In genomic region chr17:67559381-67559966, GRCh38 we compare ENCODE assay signal across 1 cellular context.
TF ChIP-seq lines count a peak whose summit lies in the region.

No MANE protein-coding gene starts in this region.

TF ChIP-seq in HepG2, 621 proteins besides CTCF, POLR2A, EP300 and RAD21 (continued from another document):
- 0 out of 2 replicates have a peak, but pooled peaks have one; percentile 32 for TF ChIP-seq ARID5B (CRISPR knock-in tag; IDR thresholded peaks at IDR 0.05)
- TF ChIP-seq SOX6 (IDR thresholded peaks at IDR 0.05), result no peak
- 0 out of 2 replicates have a peak, but pooled peaks have one; percentile 9 for TF ChIP-seq SOX6 (CRISPR knock-in tag; IDR thresholded peaks at IDR 0.05)
- no peak for TF ChIP-seq FOXJ3 (CRISPR knock-in tag; IDR thresholded peaks at IDR 0.05; ENCODE audit: borderline replicate concordance)
- TF ChIP-seq, protein P1, sequence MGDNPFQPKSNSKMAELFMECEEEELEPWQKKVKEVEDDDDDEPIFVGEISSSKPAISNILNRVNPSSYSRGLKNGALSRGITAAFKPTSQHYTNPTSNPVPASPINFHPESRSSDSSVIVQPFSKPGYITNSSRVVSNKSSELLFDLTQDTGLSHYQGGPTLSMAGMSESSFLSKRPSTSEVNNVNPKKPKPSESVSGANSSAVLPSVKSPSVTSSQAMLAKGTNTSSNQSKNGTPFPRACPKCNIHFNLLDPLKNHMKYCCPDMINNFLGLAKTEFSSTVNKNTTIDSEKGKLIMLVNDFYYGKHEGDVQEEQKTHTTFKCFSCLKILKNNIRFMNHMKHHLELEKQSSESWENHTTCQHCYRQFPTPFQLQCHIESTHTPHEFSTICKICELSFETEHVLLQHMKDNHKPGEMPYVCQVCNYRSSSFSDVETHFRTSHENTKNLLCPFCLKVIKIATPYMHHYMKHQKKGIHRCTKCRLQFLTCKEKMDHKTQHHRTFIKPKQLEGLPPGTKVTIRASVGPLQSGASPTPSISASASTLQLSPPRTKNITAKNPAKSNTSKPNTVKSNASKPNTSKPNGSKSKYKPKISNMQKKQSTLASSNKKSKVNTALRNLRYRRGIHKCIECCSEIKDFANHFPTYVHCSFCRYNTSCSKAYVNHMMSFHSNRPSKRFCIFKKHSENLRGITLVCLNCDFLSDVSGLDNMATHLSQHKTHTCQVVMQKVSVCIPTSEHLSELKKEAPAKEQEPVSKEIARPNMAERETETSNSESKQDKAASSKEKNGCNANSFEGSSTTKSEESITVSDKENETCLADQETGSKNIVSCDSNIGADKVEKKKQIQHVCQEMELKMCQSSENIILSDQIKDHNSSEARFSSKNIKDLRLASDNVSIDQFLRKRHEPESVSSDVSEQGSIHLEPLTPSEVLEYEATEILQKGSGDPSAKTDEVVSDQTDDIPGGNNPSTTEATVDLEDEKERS (CRISPR knock-in tag; IDR thresholded peaks at IDR 0.05), result no peak
- TF ChIP-seq ZZZ3 (CRISPR knock-in tag; IDR thresholded peaks at IDR 0.05; ENCODE audit: borderline replicate concordance), result no peak
- TF ChIP-seq TP53 (CRISPR knock-in tag; conservative IDR thresholded peaks at IDR 0.05), result no peak
- no peak for TF ChIP-seq ZNF17 (CRISPR knock-in tag; IDR thresholded peaks at IDR 0.05)
- peak; percentile 53 for TF ChIP-seq HNF4A (CRISPR knock-in tag; IDR thresholded peaks at IDR 0.05)
- peak; percentile 35; the same call in 1 of the 2 replicates for TF ChIP-seq ZFX (CRISPR knock-in tag; IDR thresholded peaks at IDR 0.05; ENCODE audit: low read depth)
- 0 out of 2 replicates have a peak, but pooled peaks have one; percentile 26 for TF ChIP-seq FOXP4 (CRISPR knock-in tag; IDR thresholded peaks at IDR 0.05)
- peak; percentile 24; the same call in 1 of the 2 replicates for TF ChIP-seq CREB1 (IDR thresholded peaks at IDR 0.05)
- no peak for TF ChIP-seq CREB1 (CRISPR knock-in tag; IDR thresholded peaks at IDR 0.05)
- TF ChIP-seq RXRB (CRISPR knock-in tag; IDR thresholded peaks at IDR 0.05; ENCODE audit: borderline replicate concordance), result 0 out of 2 replicates have a peak, but pooled peaks have one; percentile 8
- no peak for TF ChIP-seq KAT2B (IDR thresholded peaks at IDR 0.05; ENCODE audit: borderline replicate concordance, low read depth, low read length)
- TF ChIP-seq NFE2L1 (CRISPR knock-in tag; IDR thresholded peaks at IDR 0.05; ENCODE audit: borderline replicate concordance), result no peak
- TF ChIP-seq ETV5 (CRISPR knock-in tag; IDR thresholded peaks at IDR 0.05; ENCODE audit: borderline replicate concordance), result peak; percentile 55; the same call in 1 of the 2 replicates
- TF ChIP-seq HOMEZ (CRISPR knock-in tag; IDR thresholded peaks at IDR 0.05; ENCODE audit: low read depth), result peak; percentile 17; the same call in 1 of the 2 replicates
- no peak for TF ChIP-seq IRF1 (CRISPR knock-in tag; IDR thresholded peaks at IDR 0.05; ENCODE audit: low read depth)
- no peak for TF ChIP-seq CREB3 (CRISPR knock-in tag; IDR thresholded peaks at IDR 0.05)
- TF ChIP-seq ARHGAP35 (CRISPR knock-in tag; IDR thresholded peaks at IDR 0.05; ENCODE audit: borderline replicate concordance), result no peak
- TF ChIP-seq ZMYM2 (CRISPR knock-in tag; IDR thresholded peaks at IDR 0.05), result 0 out of 2 replicates have a peak, but pooled peaks have one; percentile 41
- 0 out of 2 replicates have a peak, but pooled peaks have one; percentile 35 for TF ChIP-seq HOXA3 (CRISPR knock-in tag; IDR thresholded peaks at IDR 0.05)
- TF ChIP-seq ZMYM3 (CRISPR knock-in tag; IDR thresholded peaks at IDR 0.05), result peak; percentile 56
- peak; percentile 60; the same call in 1 of the 2 replicates for TF ChIP-seq PITX1 (CRISPR knock-in tag; IDR thresholded peaks at IDR 0.05)
